In genomic region chr2:201135396-201135795, GRCh38 we compare ENCODE assay signal across 12 cellular contexts. TPM values are rescaled to one million over a fixed set of nuclear protein-coding genes. Genes with fewer than 3 reads are reported as not detected.
DNase-seq lines count a peak whose midpoint lies in the region; ATAC-seq lines count a peak whose summit lies in the region.
"Had no signal": no experiment of that assay in that cellular context is flagged by ENCODE, and none has a peak within 500 bp of the region (broad histone marks: within the 10 kb centered on the region; RNA-seq: fewer than 3 reads in every experiment).

No MANE protein-coding gene starts in this region.

- peaks cover 12 to 57% (median 42%) of the 10 kb centered on the region in 5 donors for H3K4me1 ChIP-seq in subcutaneous abdominal adipose tissue (ENCODE audit: control insufficient read depth in 5 of 5, insufficient read depth in 5 of 5, low read length in 5 of 5)

- intact Hi-C loops in activated T-helper 1 cell treated with anti-CD3 and anti-CD28 coated beads, Interleukin-12 subunit alpha, Interleukin-12 subunit beta, Interleukin-2, Interleukin-4 antibody, amounts not matched to agents 30 ng/mL and 10 ng/mL and 1 ng/mL, durations not matched to agents 14 hours and 24 hours and 36 hours (cut with micrococcal nuclease): no loop called here

- no peak for ATAC-seq in GM21390 (IDR thresholded peaks at IDR 0.05; ENCODE audit: unreplicated experiment)
- ATAC-seq: body of pancreas had no signal

- no peaks in the 10 kb centered on the region for H3K9me3 Mint-ChIP-seq in activated naive CD4-positive, alpha-beta T cell treated with anti-CD3 and anti-CD28 coated beads, Interleukin-2, amount 50 U/mL, for 24 hours
- H3K9me3 Mint-ChIP-seq in activated T-helper 1 cell treated with anti-CD3 and anti-CD28 coated beads, Interleukin-12 subunit alpha, Interleukin-12 subunit beta, Interleukin-2, Interleukin-4 antibody, amounts not matched to agents 30 ng/mL and 10 ng/mL and 1 ng/mL, durations not matched to agents 14 hours and 24 hours and 36 hours: no peaks in the 10 kb centered on the region
- no peaks in the 10 kb centered on the region for H3K9me3 Mint-ChIP-seq in immature natural killer cell

- no peaks in the 10 kb centered on the region for H3K9me3 ChIP-seq in subcutaneous abdominal adipose tissue (ENCODE audit: control insufficient read depth in 5 of 5, low read length in 5 of 5)
- H3K9me3 ChIP-seq: BLaER1, body of pancreas had no signal

- no peaks in the 10 kb centered on the region for H3K27me3 Mint-ChIP-seq in activated naive CD4-positive, alpha-beta T cell treated with anti-CD3 and anti-CD28 coated beads, Interleukin-2, amount 50 U/mL, for 24 hours
- H3K27me3 Mint-ChIP-seq in activated T-helper 1 cell treated with anti-CD3 and anti-CD28 coated beads, Interleukin-12 subunit alpha, Interleukin-12 subunit beta, Interleukin-2, Interleukin-4 antibody, amounts not matched to agents 30 ng/mL and 10 ng/mL and 1 ng/mL, durations not matched to agents 14 hours and 24 hours and 36 hours (ENCODE audit: insufficient read depth): no peaks in the 10 kb centered on the region
- peaks cover 1 to 5% (median 4%) of the 10 kb centered on the region in 3 donors for H3K27me3 Mint-ChIP-seq in immature natural killer cell (ENCODE audit: low read depth in 3 of 3)

- no peaks in the 10 kb centered on the region for H3K27me3 ChIP-seq in subcutaneous abdominal adipose tissue (ENCODE audit: control insufficient read depth in 5 of 5, insufficient read depth in 4 of 5, low read length in 5 of 5)
- H3K27me3 ChIP-seq: BLaER1, body of pancreas had no signal

- H3K36me3 Mint-ChIP-seq in activated naive CD4-positive, alpha-beta T cell treated with anti-CD3 and anti-CD28 coated beads, Interleukin-2, amount 50 U/mL, for 24 hours: peaks cover 49% of the 10 kb centered on the region
- H3K36me3 Mint-ChIP-seq in activated T-helper 1 cell treated with anti-CD3 and anti-CD28 coated beads, Interleukin-12 subunit alpha, Interleukin-12 subunit beta, Interleukin-2, Interleukin-4 antibody, amounts not matched to agents 30 ng/mL and 10 ng/mL and 1 ng/mL, durations not matched to agents 14 hours and 24 hours and 36 hours (ENCODE audit: low read depth): peaks cover 83% of the 10 kb centered on the region
- peaks cover 45 to 74% (median 50%) of the 10 kb centered on the region in 3 donors for H3K36me3 Mint-ChIP-seq in immature natural killer cell

- H3K4me3 ChIP-seq in subcutaneous abdominal adipose tissue (ENCODE audit: low read depth in 1 of 5, low read length in 5 of 5): no peak overlapping the region
- H3K4me3 ChIP-seq: BLaER1, body of pancreas had no signal

- H3K4me1 Mint-ChIP-seq in activated naive CD4-positive, alpha-beta T cell treated with anti-CD3 and anti-CD28 coated beads, Interleukin-2, amount 50 U/mL, for 24 hours: peaks cover 45% of the 10 kb centered on the region
- H3K4me1 Mint-ChIP-seq in activated T-helper 1 cell treated with anti-CD3 and anti-CD28 coated beads, Interleukin-12 subunit alpha, Interleukin-12 subunit beta, Interleukin-2, Interleukin-4 antibody, amounts not matched to agents 30 ng/mL and 10 ng/mL and 1 ng/mL, durations not matched to agents 14 hours and 24 hours and 36 hours (ENCODE audit: low read depth): peaks cover 50% of the 10 kb centered on the region
- peaks cover 52 to 67% of the 10 kb centered on the region in 2 donors for H3K4me1 Mint-ChIP-seq in immature natural killer cell

- no peak for DNase-seq in activated naive CD4-positive, alpha-beta T cell (lab: John Stamatoyannopoulos, UW)
- DNase-seq in activated T-helper 1 cell treated with anti-CD3 and anti-CD28 coated beads, Interleukin-12 subunit alpha, Interleukin-12 subunit beta, Interleukin-2, Interleukin-4 antibody, amounts not matched to agents 30 ng/mL and 10 ng/mL and 1 ng/mL, durations not matched to agents 14 hours and 24 hours and 36 hours (ENCODE audit: low spot score): no peak
- no peak for DNase-seq in immature natural killer cell
- DNase-seq in NCI-H82 treated with DMSO at 0.1 percent for 48 hours (lab: John Stamatoyannopoulos, UW; ENCODE audit: unreplicated experiment): no peak
- no peak for DNase-seq in midbrain (lab: John Stamatoyannopoulos, UW)
- DNase-seq: activated CD4-positive, alpha-beta T cell treated with anti-CD3 and anti-CD28 coated beads for 4 hours; body of pancreas; NCI-H510A treated with DMSO at 0.1 percent for 48 hours had no signal

- H3K4me3 Mint-ChIP-seq in activated naive CD4-positive, alpha-beta T cell treated with anti-CD3 and anti-CD28 coated beads, Interleukin-2, amount 50 U/mL, for 24 hours: peak overlapping the region; percentile 74
- peak overlapping the region; percentile 79 for H3K4me3 Mint-ChIP-seq in activated T-helper 1 cell treated with anti-CD3 and anti-CD28 coated beads, Interleukin-12 subunit alpha, Interleukin-12 subunit beta, Interleukin-2, Interleukin-4 antibody, amounts not matched to agents 30 ng/mL and 10 ng/mL and 1 ng/mL, durations not matched to agents 14 hours and 24 hours and 36 hours
- H3K4me3 Mint-ChIP-seq in immature natural killer cell: no peak overlapping the region

- H3K9ac ChIP-seq in subcutaneous abdominal adipose tissue (ENCODE audit: low read length in 5 of 5): no peak overlapping the region
- H3K9ac ChIP-seq: BLaER1 had no signal

- H3K36me3 ChIP-seq in subcutaneous abdominal adipose tissue (ENCODE audit: control insufficient read depth in 5 of 5, insufficient read depth in 5 of 5, low read length in 5 of 5): peaks cover 20 to 68% (median 51%) of the 10 kb centered on the region in 5 donors

- peak overlapping the region; percentile 84 for H3K27ac Mint-ChIP-seq in activated naive CD4-positive, alpha-beta T cell treated with anti-CD3 and anti-CD28 coated beads, Interleukin-2, amount 50 U/mL, for 24 hours
- H3K27ac Mint-ChIP-seq in activated T-helper 1 cell treated with anti-CD3 and anti-CD28 coated beads, Interleukin-12 subunit alpha, Interleukin-12 subunit beta, Interleukin-2, Interleukin-4 antibody, amounts not matched to agents 30 ng/mL and 10 ng/mL and 1 ng/mL, durations not matched to agents 14 hours and 24 hours and 36 hours: peak overlapping the region; percentile 89
- H3K27ac Mint-ChIP-seq in immature natural killer cell: peak overlapping the region; percentile 62 to 91 (median 83)

- peak overlapping the region; percentile 73 for H3K27ac ChIP-seq in subcutaneous abdominal adipose tissue (ENCODE audit: low read depth, low read length)
- H3K27ac ChIP-seq: BLaER1 had no signal

RNA-seq across cellular contexts. Expression of gene CFLAR, which starts 19.4 kb away (rescaled TPM):
- 457 and 480 TPM in 2 replicates for total RNA-seq in activated T-helper 1 cell treated with anti-CD3 and anti-CD28 coated beads, Interleukin-12 subunit alpha, Interleukin-12 subunit beta, Interleukin-2, Interleukin-4 antibody, amounts not matched to agents 30 ng/mL and 10 ng/mL and 1 ng/mL, durations not matched to agents 14 hours and 24 hours and 36 hours
- polyA plus RNA-seq in immature natural killer cell: 100 to 1,000 TPM; 167 to 262 (median 242) TPM

RNA-seq across cellular contexts. Expression of gene CASP10, which starts 47.5 kb away (rescaled TPM):
- 13.5 and 15.7 TPM in 2 replicates for total RNA-seq in activated T-helper 1 cell treated with anti-CD3 and anti-CD28 coated beads, Interleukin-12 subunit alpha, Interleukin-12 subunit beta, Interleukin-2, Interleukin-4 antibody, amounts not matched to agents 30 ng/mL and 10 ng/mL and 1 ng/mL, durations not matched to agents 14 hours and 24 hours and 36 hours
- polyA plus RNA-seq in immature natural killer cell: 10 to 100 TPM; 13.5 to 37.4 (median 19.8) TPM

Comparison
In these comparisons a context has a peak if more than half of its experiments do, and no peak if none do; other contexts are left out.
1. H3K4me3 Mint-ChIP-seq: peak in activated naive CD4-positive, alpha-beta T cell treated with anti-CD3 and anti-CD28 coated beads, Interleukin-2, amount 50 U/mL, for 24 hours (single experiment) and activated T-helper 1 cell treated with anti-CD3 and anti-CD28 coated beads, Interleukin-12 subunit alpha, Interleukin-12 subunit beta, Interleukin-2, Interleukin-4 antibody, amounts not matched to agents 30 ng/mL and 10 ng/mL and 1 ng/mL, durations not matched to agents 14 hours and 24 hours and 36 hours (single experiment); none in immature natural killer cell (0 of 5).
2. Peak in every context shown above with its lines, with median percentiles within 50 percentile points of each other: H3K27ac Mint-ChIP-seq.